Comparison of ENCODE assay signal across 26 cellular contexts in genomic region chr13:65091031-65091430, GRCh38.
"Had no signal": no experiment of that assay in that cellular context is flagged by ENCODE, and none has a peak within 500 bp of the region (broad histone marks: within the 10 kb centered on the region; RNA-seq: fewer than 3 reads in every experiment).

No MANE protein-coding gene starts in this region.

- H3K27ac ChIP-seq: stomach, suprapubic skin, testis, thoracic aorta, thyroid gland, tibial artery, tibial nerve, transverse colon, upper lobe of left lung, upper lobe of right lung, uterus, vagina had no signal

- DNase-seq: stimulated activated CD4-positive, alpha-beta T cell treated with anti-CD3 and anti-CD28 coated beads, Interleukin-2, amount 100 ng/mL, for 48 hours; stimulated activated CD4-positive, alpha-beta T cell treated with anti-CD3 and anti-CD28 coated beads, Interleukin-4, amount 100 ng/mL, for 1 hour; stimulated activated CD4-positive, alpha-beta T cell treated with anti-CD3 and anti-CD28 coated beads, Interleukin-4, amount 100 ng/mL, for 24 hours; stimulated activated CD4-positive, alpha-beta T cell treated with anti-CD3 and anti-CD28 coated beads, Interleukin-4, amount 100 ng/mL, for 4 hours; stimulated activated CD8-positive, alpha-beta memory T cell treated with anti-CD3 and anti-CD28 coated beads, Interleukin-4, amount 100 ng/mL, for 48 hours; stimulated activated naive B cell treated with anti-CD40 and anti-IgM and Interleukin-4, amounts not matched to agents 10 μg/mL and 1 μg/mL and 100 μg/mL, for 72 hours; stimulated activated naive CD4-positive, alpha-beta T cell; stimulated activated naive CD4-positive, alpha-beta T cell treated with Interleukin-2 at 50 U/mL for 16 hours; stimulated activated naive CD8-positive, alpha-beta T cell treated with anti-CD3 and anti-CD28 coated beads, Interleukin-15, amount 100 ng/mL, for 72 hours; stimulated activated naive CD8-positive, alpha-beta T cell treated with anti-CD3 and anti-CD28 coated beads, Interleukin-15, Interleukin-2, amounts not matched to agents 100 U/mL and 50 U/mL, for 24 hours; stomach; substantia nigra; testis; thyroid gland; tibial artery; transverse colon; trophoblast cell; upper lobe of left lung; upper lobe of right lung; uterus had no signal

- H3K4me3 ChIP-seq: stomach, suprapubic skin, testis, thoracic aorta, thyroid gland, tibial artery, tibial nerve, transverse colon, upper lobe of left lung, upper lobe of right lung, uterus, vagina had no signal

- H3K27me3 ChIP-seq: stomach, suprapubic skin, testis, thyroid gland, tibial artery, tibial nerve, transverse colon, upper lobe of left lung, upper lobe of right lung, uterus, vagina had no signal

- H3K9me3 ChIP-seq: suprapubic skin, testis, thoracic aorta, thyroid gland, tibial artery, tibial nerve, transverse colon, upper lobe of left lung, upper lobe of right lung, uterus, vagina had no signal

- ATAC-seq: stimulated activated effector memory CD8-positive, alpha-beta T cell treated with anti-CD3 and anti-CD28 coated beads, Interleukin-12 subunit alpha, Interleukin-12 subunit beta, amount 100 ng/mL, for 72 hours; stimulated activated memory B cell treated with anti-CD40 and anti-IgM and Interleukin-4, amounts not matched to agents 10 μg/mL and 1 μg/mL and 100 μg/mL, for 72 hours; stimulated activated naive B cell treated with anti-CD40 and anti-IgM and Interleukin-4, amounts not matched to agents 10 μg/mL and 1 μg/mL and 100 μg/mL, for 72 hours; stimulated activated naive CD8-positive, alpha-beta T cell treated with anti-CD3 and anti-CD28 coated beads, Interleukin-15, amount 100 ng/mL, for 72 hours; stimulated activated naive CD8-positive, alpha-beta T cell treated with anti-CD3 and anti-CD28 coated beads, Interleukin-15, Interleukin-2, amounts not matched to agents 100 U/mL and 50 U/mL, for 24 hours; upper lobe of right lung had no signal

- H3K4me1 ChIP-seq: stomach, suprapubic skin, testis, thyroid gland, tibial artery, transverse colon, upper lobe of left lung, upper lobe of right lung, uterus, vagina had no signal

- H3K36me3 ChIP-seq: stomach, suprapubic skin, thoracic aorta, thyroid gland, tibial artery, tibial nerve, transverse colon, upper lobe of left lung, upper lobe of right lung, uterus, vagina had no signal
